ENCODE assay signal across 8 cellular contexts in genomic region chr10:31320598-31321211, GRCh38. TPM values are rescaled to one million over a fixed set of nuclear protein-coding genes. Genes with fewer than 3 reads are reported as not detected.
DNase-seq lines count a peak whose midpoint lies in the region; ATAC-seq, FAIRE-seq and TF ChIP-seq lines count a peak whose summit lies in the region.

No MANE protein-coding gene starts in this region.

- H3K27me3 Mint-ChIP-seq in activated T-helper 1 cell treated with anti-CD3 and anti-CD28 coated beads, Interleukin-12 subunit alpha, Interleukin-12 subunit beta, Interleukin-2, Interleukin-4 antibody, amounts not matched to agents 30 ng/mL and 10 ng/mL and 1 ng/mL, durations not matched to agents 14 hours and 24 hours and 36 hours (ENCODE audit: insufficient read depth), result no peaks in the 10 kb centered on the region
- H3K27me3 Mint-ChIP-seq in naive thymus-derived CD8-positive, alpha-beta T cell, result peaks cover 0 to 2% (median 0%) of the 10 kb centered on the region in 5 donors

- H3K4me1 Mint-ChIP-seq in activated T-helper 1 cell treated with anti-CD3 and anti-CD28 coated beads, Interleukin-12 subunit alpha, Interleukin-12 subunit beta, Interleukin-2, Interleukin-4 antibody, amounts not matched to agents 30 ng/mL and 10 ng/mL and 1 ng/mL, durations not matched to agents 14 hours and 24 hours and 36 hours (ENCODE audit: low read depth), result peaks cover 53% of the 10 kb centered on the region
- H3K4me1 Mint-ChIP-seq in naive thymus-derived CD8-positive, alpha-beta T cell, result peaks cover 22 to 55% (median 43%) of the 10 kb centered on the region in 4 donors

- no peak overlapping the region for H2AFZ ChIP-seq in fibroblast of lung (ENCODE audit: low read length)

- peaks cover 6% of the 10 kb centered on the region for H3K36me3 Mint-ChIP-seq in activated T-helper 1 cell treated with anti-CD3 and anti-CD28 coated beads, Interleukin-12 subunit alpha, Interleukin-12 subunit beta, Interleukin-2, Interleukin-4 antibody, amounts not matched to agents 30 ng/mL and 10 ng/mL and 1 ng/mL, durations not matched to agents 14 hours and 24 hours and 36 hours (ENCODE audit: low read depth)
- peaks cover 0 to 4% (median 2%) of the 10 kb centered on the region in 3 donors for H3K36me3 Mint-ChIP-seq in naive thymus-derived CD8-positive, alpha-beta T cell

- POLR2A ChIA-PET in naive thymus-derived CD8-positive, alpha-beta T cell (lab: Charles Lee), result interaction anchor here (0.6 to 3.3 kb wide), 5 partner anchors 289 to 618 kb away, joined by 3 to 20 read pairs (median 7); partner anchors contain the start of gene ZNF438

- TF ChIP-seq CTCF in fibroblast of lung (conservative IDR thresholded peaks at IDR 0.05 in 1 of 2, IDR thresholded peaks at IDR 0.05 in 1 of 2; ENCODE audit: low read depth in 1 of 2, low read length in 2 of 2), result no peak

- H3K27me3 ChIP-seq in fibroblast of lung (ENCODE audit: control insufficient read depth, insufficient read depth, low read length), result no peaks in the 10 kb centered on the region

- no peak for ATAC-seq in naive thymus-derived CD8-positive, alpha-beta T cell
- ATAC-seq in GM18868 (IDR thresholded peaks at IDR 0.05; ENCODE audit: unreplicated experiment), result no peak

- peaks cover under 1% of the 10 kb centered on the region for H3K4me1 ChIP-seq in fibroblast of lung (ENCODE audit: control insufficient read depth, extremely low read depth, insufficient read depth, low read length)

- H3K27ac Mint-ChIP-seq in activated T-helper 1 cell treated with anti-CD3 and anti-CD28 coated beads, Interleukin-12 subunit alpha, Interleukin-12 subunit beta, Interleukin-2, Interleukin-4 antibody, amounts not matched to agents 30 ng/mL and 10 ng/mL and 1 ng/mL, durations not matched to agents 14 hours and 24 hours and 36 hours, result peak overlapping the region; percentile 94
- H3K27ac Mint-ChIP-seq in naive thymus-derived CD8-positive, alpha-beta T cell, result peak overlapping the region; percentile 88 to 99 (median 96)

- H3K79me2 ChIP-seq in fibroblast of lung (ENCODE audit: control insufficient read depth, insufficient read depth, low read length), result peaks cover 86% of the 10 kb centered on the region

- peak overlapping the region; percentile 56 for H3K4me2 ChIP-seq in fibroblast of lung (ENCODE audit: extremely low read depth, insufficient read depth, low read length)

- H3K27ac ChIP-seq in fibroblast of lung (ENCODE audit: insufficient read depth, low read length), result peak overlapping the region; percentile 88

- peak overlapping the region; percentile 95 for H3K4me3 Mint-ChIP-seq in activated T-helper 1 cell treated with anti-CD3 and anti-CD28 coated beads, Interleukin-12 subunit alpha, Interleukin-12 subunit beta, Interleukin-2, Interleukin-4 antibody, amounts not matched to agents 30 ng/mL and 10 ng/mL and 1 ng/mL, durations not matched to agents 14 hours and 24 hours and 36 hours
- peak overlapping the region; percentile 85 to 98 (median 93) for H3K4me3 Mint-ChIP-seq in naive thymus-derived CD8-positive, alpha-beta T cell

- no peaks in the 10 kb centered on the region for H3K36me3 ChIP-seq in fibroblast of lung (ENCODE audit: control insufficient read depth, insufficient read depth, low read length)

- no peak for FAIRE-seq in urothelium cell line (lab: Jason Lieb, UNC)

- H3K9ac ChIP-seq in fibroblast of lung (ENCODE audit: insufficient read depth, low read length), result peak overlapping the region; percentile 86

- H3K4me3 ChIP-seq in fibroblast of lung (replicated peaks in 1 of 4; ENCODE audit: control extremely low read depth in 1 of 4, insufficient read depth in 1 of 4, low read depth in 3 of 4, low read length in 4 of 4), result peak overlapping the region; percentile 73 to 95 (median 86)

- DNase-seq in DMS53 (lab: John Stamatoyannopoulos, UW) (peak; percentile 80), H4 (ENCODE audit: low spot score) (peak; percentile 19), NCI-H345 (lab: John Stamatoyannopoulos, UW) (peak; percentile 55), fibroblast of lung (ENCODE audit: low read depth in 2 of 2) (peak; percentile 55 to 66), urothelium cell line (ENCODE audit: low spot score) (peak; percentile 51)
- no peak for DNase-seq in activated T-helper 1 cell treated with anti-CD3 and anti-CD28 coated beads, Interleukin-12 subunit alpha, Interleukin-12 subunit beta, Interleukin-2, Interleukin-4 antibody, amounts not matched to agents 30 ng/mL and 10 ng/mL and 1 ng/mL, durations not matched to agents 14 hours and 24 hours and 36 hours (ENCODE audit: low spot score)
- peak in 8 of 10 donors; percentile 21 to 50 (median 34) for DNase-seq in naive thymus-derived CD8-positive, alpha-beta T cell

- intact Hi-C loops in activated T-helper 1 cell treated with anti-CD3 and anti-CD28 coated beads, Interleukin-12 subunit alpha, Interleukin-12 subunit beta, Interleukin-2, Interleukin-4 antibody, amounts not matched to agents 30 ng/mL and 10 ng/mL and 1 ng/mL, durations not matched to agents 14 hours and 24 hours and 36 hours (cut with micrococcal nuclease), result loop anchor here (1.0 to 5.0 kb wide), 4 partner anchors 186 to 593 kb away; no protein-coding TSS in a partner anchor

- no peaks in the 10 kb centered on the region for H3K9me3 ChIP-seq in fibroblast of lung (ENCODE audit: control insufficient read depth, insufficient read depth, low read depth, low read length)

- no peaks in the 10 kb centered on the region for H3K9me3 Mint-ChIP-seq in activated T-helper 1 cell treated with anti-CD3 and anti-CD28 coated beads, Interleukin-12 subunit alpha, Interleukin-12 subunit beta, Interleukin-2, Interleukin-4 antibody, amounts not matched to agents 30 ng/mL and 10 ng/mL and 1 ng/mL, durations not matched to agents 14 hours and 24 hours and 36 hours
- H3K9me3 Mint-ChIP-seq in naive thymus-derived CD8-positive, alpha-beta T cell, result peaks cover 0 to 2% (median 0%) of the 10 kb centered on the region in 9 donors

- H4K20me1 ChIP-seq in fibroblast of lung (ENCODE audit: control insufficient read depth, extremely low read depth, insufficient read depth, low read length), result no peaks in the 10 kb centered on the region

RNA-seq across cellular contexts. Expression of gene ZEB1, which starts 1.7 kb away (rescaled TPM):
- 10.6 and 12.2 TPM in 2 replicates for total RNA-seq in H4 (2014; rRNA removed; shearing (Covaris generic))
- 70.8 and 79.8 TPM in 2 replicates for total RNA-seq in activated T-helper 1 cell treated with anti-CD3 and anti-CD28 coated beads, Interleukin-12 subunit alpha, Interleukin-12 subunit beta, Interleukin-2, Interleukin-4 antibody, amounts not matched to agents 30 ng/mL and 10 ng/mL and 1 ng/mL, durations not matched to agents 14 hours and 24 hours and 36 hours
- total RNA-seq in fibroblast of lung, result 172 and 221 TPM in 2 replicates
- 73.7 and 119 TPM in 2 replicates for polyA plus RNA-seq in fibroblast of lung
- polyA plus RNA-seq in fibroblast of lung (2012), result 40.7 and 62.5 TPM in 2 replicates
- 17.8 and 26.5 TPM in 2 replicates for polyA minus RNA-seq in fibroblast of lung (ENCODE audit: low replicate concordance)
- 10 to 100 TPM; 65.3 to 72.4 TPM for total RNA-seq in naive thymus-derived CD8-positive, alpha-beta T cell
- polyA plus RNA-seq in naive thymus-derived CD8-positive, alpha-beta T cell, result 10 to 100 TPM; 25.2 to 35.6 (median 27.2) TPM
